ENCODE assay signal across 28 cellular contexts in genomic region chr1:52792002-52792401, GRCh38. TPM values are rescaled to one million over a fixed set of nuclear protein-coding genes. Genes with fewer than 3 reads are reported as not detected.
DNase-seq lines count a peak whose midpoint lies in the region; ATAC-seq and TF ChIP-seq lines count a peak whose summit lies in the region.
"Had no signal": no experiment of that assay in that cellular context is flagged by ENCODE, and none has a peak within 500 bp of the region (broad histone marks: within the 10 kb centered on the region; RNA-seq: fewer than 3 reads in every experiment).

No MANE protein-coding gene starts in this region.

- CTCF ChIA-PET in HCT116 (lab: Charles Lee): no interaction called here

- no peak overlapping the region for H3K27ac ChIP-seq in HCT116 (ENCODE audit: low read depth, low read length)
- H3K27ac ChIP-seq in SK-N-MC: no peak overlapping the region
- H3K27ac ChIP-seq in stomach: no peak overlapping the region
- H3K27ac ChIP-seq: BLaER1, body of pancreas, foreskin keratinocyte, hepatocyte, left lung, psoas muscle, skin epidermis had no signal

- H3K4me3 ChIP-seq in HCT116 (replicated peaks in 1 of 2; ENCODE audit: low read depth in 1 of 2, low read length in 2 of 2): no peak overlapping the region
- no peak overlapping the region for H3K4me3 ChIP-seq in SK-N-MC
- H3K4me3 ChIP-seq in stomach: no peak overlapping the region
- H3K4me3 ChIP-seq: BLaER1, body of pancreas, hepatocyte, left lung, psoas muscle, skin epidermis had no signal

- H3K9me3 Mint-ChIP-seq in type B pancreatic cell: no peaks in the 10 kb centered on the region
- H3K9me3 Mint-ChIP-seq: activated CD4-positive, alpha-beta memory T cell treated with anti-CD3 and anti-CD28 coated beads for 36 hours; activated naive CD8-positive, alpha-beta T cell treated with anti-CD3 and anti-CD28 coated beads, Interleukin-2, amount 10 ng/mL, durations not matched to agents 7 days and 5 days; activated T-helper 2 cell treated with anti-CD3 and anti-CD28 coated beads, Interferon-gamma antibody, Interleukin-2, Interleukin-4, amounts not matched to agents 10 μg/mL and 5 μg/mL and 100 μg/mL, durations not matched to agents 14 hours and 24 hours and 36 hours; IgD-negative memory B cell; immature natural killer cell; naive B cell had no signal

- WGBS in stomach, 5 donors: 72 to 82% (median 76%) methylated on average over 1 of the region's 1 CpG

- peaks cover 20% of the 10 kb centered on the region for H3K36me3 Mint-ChIP-seq in type B pancreatic cell

- H3K9ac ChIP-seq in HCT116 (ENCODE audit: low read length) (no peak overlapping the region), SK-N-MC (ENCODE audit: insufficient read length) (no peak overlapping the region)
- H3K9ac ChIP-seq: BLaER1 had no signal

- no peaks in the 10 kb centered on the region for H3K79me2 ChIP-seq in HCT116 (ENCODE audit: insufficient read depth, low read length)
- H3K79me2 ChIP-seq: hepatocyte had no signal

- RAD21 ChIA-PET in HCT116 (lab: Charles Lee; ENCODE audit: low non-redundant PET in 1 of 2, low total read pairs in 2 of 2, uncharacterized antibody in 2 of 2, unreplicated experiment in 2 of 2): no interaction called here

- H3K9me3 ChIP-seq in HCT116 (ENCODE audit: control insufficient read depth in 1 of 2, insufficient read depth in 1 of 2, low read depth in 1 of 2, low read length in 2 of 2): no peaks in the 10 kb centered on the region
- H3K9me3 ChIP-seq in SK-N-MC (ENCODE audit: low read depth, low read length): no peaks in the 10 kb centered on the region
- H3K9me3 ChIP-seq in stomach: no peaks in the 10 kb centered on the region
- H3K9me3 ChIP-seq: BLaER1, body of pancreas, left lung, psoas muscle had no signal

- H3K27ac Mint-ChIP-seq in type B pancreatic cell: no peak overlapping the region
- H3K27ac Mint-ChIP-seq: activated CD4-positive, alpha-beta memory T cell treated with anti-CD3 and anti-CD28 coated beads for 36 hours; activated naive CD8-positive, alpha-beta T cell treated with anti-CD3 and anti-CD28 coated beads, Interleukin-2, amount 10 ng/mL, durations not matched to agents 7 days and 5 days; activated T-helper 2 cell treated with anti-CD3 and anti-CD28 coated beads, Interferon-gamma antibody, Interleukin-2, Interleukin-4, amounts not matched to agents 10 μg/mL and 5 μg/mL and 100 μg/mL, durations not matched to agents 14 hours and 24 hours and 36 hours; IgD-negative memory B cell; immature natural killer cell; naive B cell had no signal

- POLR2A ChIA-PET in HCT116 (lab: Charles Lee): no interaction called here

- no peaks in the 10 kb centered on the region for H3K4me1 ChIP-seq in HCT116 (ENCODE audit: control insufficient read depth in 1 of 2, insufficient read depth in 2 of 2, low read length in 2 of 2)
- H3K4me1 ChIP-seq in stomach: no peaks in the 10 kb centered on the region
- H3K4me1 ChIP-seq: body of pancreas, foreskin keratinocyte, left lung, psoas muscle had no signal

- no peak overlapping the region for H3K4me2 ChIP-seq in HCT116 (ENCODE audit: low read length)
- H3K4me2 ChIP-seq: BLaER1, hepatocyte had no signal

- H3K4me3 Mint-ChIP-seq in type B pancreatic cell: no peak overlapping the region
- H3K4me3 Mint-ChIP-seq: activated CD4-positive, alpha-beta memory T cell treated with anti-CD3 and anti-CD28 coated beads for 36 hours; activated naive CD8-positive, alpha-beta T cell treated with anti-CD3 and anti-CD28 coated beads, Interleukin-2, amount 10 ng/mL, durations not matched to agents 7 days and 5 days; IgD-negative memory B cell; immature natural killer cell; naive B cell had no signal

- H3K27me3 ChIP-seq in HCT116 (ENCODE audit: insufficient read depth, low read length) (no peaks in the 10 kb centered on the region), stomach (no peaks in the 10 kb centered on the region)
- H3K27me3 ChIP-seq: BLaER1, body of pancreas, foreskin keratinocyte, hepatocyte, left lung had no signal

- intact Hi-C loops in HCT116 (cut with micrococcal nuclease) (no loop called here), stomach (cut with DNase I; ENCODE audit: low total_unique reads) (no loop called here)

- ATAC-seq in HCT116 (no peak), GM21576 (IDR thresholded peaks at IDR 0.05; ENCODE audit: unreplicated experiment) (no peak)
- ATAC-seq: body of pancreas, foreskin keratinocyte, left lung, psoas muscle had no signal

- no peaks in the 10 kb centered on the region for H3K27me3 Mint-ChIP-seq in type B pancreatic cell
- H3K27me3 Mint-ChIP-seq: activated CD4-positive, alpha-beta memory T cell treated with anti-CD3 and anti-CD28 coated beads for 36 hours; activated naive CD8-positive, alpha-beta T cell treated with anti-CD3 and anti-CD28 coated beads, Interleukin-2, amount 10 ng/mL, durations not matched to agents 7 days and 5 days; IgD-negative memory B cell; naive B cell had no signal

- no peak for TF ChIP-seq RAD21 in HCT116 (IDR thresholded peaks at IDR 0.05; ENCODE audit: low read depth)

- BruUV-seq in HCT116 (replicated peaks; lab: Mats Ljungman, UMichigan): TSS peak; percentile 16

- no peak overlapping the region for H2AFZ ChIP-seq in HCT116 (ENCODE audit: low read depth, low read length, poor library complexity, severe bottlenecking)
- H2AFZ ChIP-seq: hepatocyte had no signal

- no peaks in the 10 kb centered on the region for H3K9me2 ChIP-seq in HCT116 (ENCODE audit: insufficient read depth)

- TF ChIP-seq POLR2A in HCT116 (IDR thresholded peaks at IDR 0.05; ENCODE audit: borderline replicate concordance, extremely low read depth, insufficient read depth, insufficient read length) (no peak), stomach (IDR thresholded peaks at IDR 0.05) (no peak)

- no peak for TF ChIP-seq EP300 in stomach (IDR thresholded peaks at IDR 0.05)

- H3K4me1 Mint-ChIP-seq in type B pancreatic cell (ENCODE audit: unreplicated experiment): no peaks in the 10 kb centered on the region
- H3K4me1 Mint-ChIP-seq: activated naive CD8-positive, alpha-beta T cell treated with anti-CD3 and anti-CD28 coated beads, Interleukin-2, amount 10 ng/mL, durations not matched to agents 7 days and 5 days; IgD-negative memory B cell; immature natural killer cell; naive B cell had no signal

- TF ChIP-seq CTCF in HCT116 (IDR thresholded peaks at IDR 0.05 in 2 of 3, conservative IDR thresholded peaks at IDR 0.05 in 1 of 3; ENCODE audit: borderline replicate concordance in 1 of 3, insufficient read depth in 1 of 3, low read depth in 2 of 3, low read length in 2 of 3): no peak
- TF ChIP-seq CTCF in type B pancreatic cell (conservative IDR thresholded peaks at IDR 0.05): no peak
- TF ChIP-seq CTCF in stomach (IDR thresholded peaks at IDR 0.05): no peak

- H4K20me1 ChIP-seq in HCT116 (ENCODE audit: insufficient read depth): no peaks in the 10 kb centered on the region; the same call in 1 of the 2 replicates
- H4K20me1 ChIP-seq: BLaER1 had no signal

- DNase-seq in HCT116 (ENCODE audit: low read depth, low spot score): no peak
- peak; percentile 5 for DNase-seq in SK-N-MC (ENCODE audit: low read depth, low spot score)
- DNase-seq in dermis blood vessel endothelial cell: peak; percentile 72
- peak; percentile 15 for DNase-seq in pulmonary artery endothelial cell (ENCODE audit: low read depth, low spot score)
- no peak for DNase-seq in type B pancreatic cell (ENCODE audit: extremely low spot score, unreplicated experiment)
- DNase-seq in stomach: no peak
- DNase-seq: activated CD4-positive, alpha-beta memory T cell treated with anti-CD3 and anti-CD28 coated beads for 36 hours; activated CD8-positive, alpha-beta memory T cell treated with anti-CD3 and anti-CD28 coated beads, Interleukin-2, amount 50 U/mL, for 48 hours; activated naive CD8-positive, alpha-beta T cell treated with anti-CD3 and anti-CD28 coated beads, Interleukin-2, amount 10 ng/mL, durations not matched to agents 7 days and 5 days; body of pancreas; DMS79; effector CD4-positive, alpha-beta T cell; erythroblast; foreskin keratinocyte; immature natural killer cell; left lung; naive B cell; NCI-H146; NCI-H2171; NCI-H526 treated with DMSO at 0.1 percent for 48 hours; psoas muscle; substantia nigra had no signal

- peaks cover 0 to 2% of the 10 kb centered on the region in 2 experiments; a peak in 1 of 4 replicates for H3K36me3 ChIP-seq in HCT116 (ENCODE audit: control insufficient read depth in 1 of 2, insufficient read depth in 2 of 2, low read length in 2 of 2)
- H3K36me3 ChIP-seq in SK-N-MC (ENCODE audit: insufficient read depth, low read length): peaks cover 6% of the 10 kb centered on the region
- peaks cover 7 to 75% (median 66%) of the 10 kb centered on the region in 4 donors for H3K36me3 ChIP-seq in stomach

TF ChIP-seq in HCT116, 20 proteins besides CTCF, POLR2A, EP300 and RAD21 (continues in another document):
- no peak for TF ChIP-seq SRF (IDR thresholded peaks at IDR 0.05; ENCODE audit: low read depth)
- TF ChIP-seq, protein P1, sequence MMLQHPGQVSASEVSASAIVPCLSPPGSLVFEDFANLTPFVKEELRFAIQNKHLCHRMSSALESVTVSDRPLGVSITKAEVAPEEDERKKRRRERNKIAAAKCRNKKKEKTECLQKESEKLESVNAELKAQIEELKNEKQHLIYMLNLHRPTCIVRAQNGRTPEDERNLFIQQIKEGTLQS (IDR thresholded peaks at IDR 0.05): no peak
- no peak for TF ChIP-seq EZH2phosphoT487 (IDR thresholded peaks at IDR 0.05; ENCODE audit: borderline replicate concordance)

RNA-seq across cellular contexts. Expression of gene ZYG11A, which starts 50.6 kb away (rescaled TPM):
- total RNA-seq in HCT116 (2021; ENCODE audit: unreplicated experiment) (0.05 TPM), dermis blood vessel endothelial cell (0.17 and 1.2 TPM in 2 replicates), pulmonary artery endothelial cell (0.92 and 1.1 TPM in 2 replicates), type B pancreatic cell (ENCODE audit: low replicate concordance) (0.31 and 0.64 TPM in 2 replicates), stomach (under 1 TPM in 1 of 5 donors, not detected in 4; 0.18 TPM)
- 0.01 TPM in 1 of 2 replicates, not detected in the other for polyA plus RNA-seq in HCT116 (2012)
- polyA plus RNA-seq in stomach: under 1 TPM in 2 of 3 donors, not detected in 1; 0.06 to 0.23 TPM
- total RNA-seq: body of pancreas had no signal
- polyA plus RNA-seq: immature natural killer cell, psoas muscle had no signal

Comparison
In these comparisons a context has a peak if more than half of its experiments do, and no peak if none do; other contexts are left out.
1. DNase-seq: peak in SK-N-MC (single experiment), dermis blood vessel endothelial cell (single experiment) and pulmonary artery endothelial cell (single experiment); none in HCT116 (single experiment), type B pancreatic cell (single experiment) and stomach (single experiment).